ENCODE assay signal across 29 cellular contexts in genomic region chr4:92184566-92184965, GRCh38.
A peak's percentile ranks its signal among the peaks of the same experiment; 100 is the strongest.
DNase-seq lines count a peak whose midpoint lies in the region; ATAC-seq and TF ChIP-seq lines count a peak whose summit lies in the region.
"Had no signal": no experiment of that assay in that cellular context is flagged by ENCODE, and none has a peak within 500 bp of the region (broad histone marks: within the 10 kb centered on the region; RNA-seq: fewer than 3 reads in every experiment).

No MANE protein-coding gene starts in this region.

- peaks cover 4% of the 10 kb centered on the region for H3K9me3 ChIP-seq in CD4-positive, alpha-beta T cell (ENCODE audit: control insufficient read depth, low read length)
- H3K9me3 ChIP-seq: BE2C, HAP-1, SJSA1 had no signal

- no peaks in the 10 kb centered on the region for H3K27me3 ChIP-seq in CD4-positive, alpha-beta T cell (ENCODE audit: control insufficient read depth, insufficient read depth, low read length)
- H3K27me3 ChIP-seq: BE2C, SJSA1 had no signal

- POLR2A ChIA-PET in CD4-positive, alpha-beta T cell (lab: Charles Lee) = no interaction called here

- H3K27me3 Mint-ChIP-seq in CD4-positive, alpha-beta T cell = no peaks in the 10 kb centered on the region

- CTCF ChIA-PET in CD4-positive, alpha-beta T cell (lab: Charles Lee) = no interaction called here

- no peak for ATAC-seq in CD4-positive, alpha-beta T cell (ENCODE audit: poor library complexity)

- DNase-seq in NCI-H2171 treated with DMSO at 0.1 percent for 48 hours (lab: John Stamatoyannopoulos, UW) (peak; percentile 4), NCI-H2171 (lab: John Stamatoyannopoulos, UW) (no peak), dedifferentiated amniotic fluid mesenchymal stem cell (ENCODE audit: extremely low spot score) (peak; percentile 84), fibroblast of the conjunctiva (ENCODE audit: low read depth) (peak; percentile 65), cerebellar cortex (ENCODE audit: low spot score) (no peak), NOMO-1 (lab: John Stamatoyannopoulos, UW; ENCODE audit: unreplicated experiment in 2 of 2) (no peak), SW 1271 (lab: John Stamatoyannopoulos, UW) (no peak)
- no peak for DNase-seq in CD4-positive, alpha-beta T cell
- DNase-seq: ACHN; BE2C; DMS153; DND-41; HFFc6; Karpas-422; NCI-H1092 treated with DMSO at 0.1 percent for 48 hours; NCI-H1436; NCI-H187; NCI-H2081 treated with DMSO at 0.1 percent for 48 hours; NCI-H446 treated with DMSO at 0.1 percent for 48 hours; NCI-H526; NCI-H82; NK-92 treated with Interleukin-12 subunit alpha and Interleukin-12 subunit beta, amount 100 ng/mL, for 24 hours; Right ventricle myocardium superior; RPMI8226 had no signal

- no peaks in the 10 kb centered on the region for H3K36me3 Mint-ChIP-seq in CD4-positive, alpha-beta T cell (ENCODE audit: low read depth)
- H3K36me3 Mint-ChIP-seq: CD14-positive monocyte had no signal

- TF ChIP-seq CTCF in CD4-positive, alpha-beta T cell (IDR thresholded peaks at IDR 0.05) = no peak

- H3K9me3 Mint-ChIP-seq in CD4-positive, alpha-beta T cell = peaks cover 15% of the 10 kb centered on the region

- H3K4me3 Mint-ChIP-seq in CD4-positive, alpha-beta T cell = no peak overlapping the region
- H3K4me3 Mint-ChIP-seq: CD14-positive monocyte, HFFc6 had no signal

- no peak overlapping the region for H3K27ac ChIP-seq in CD4-positive, alpha-beta T cell (ENCODE audit: low read depth, low read length)
- H3K27ac ChIP-seq: 22Rv1, HL-60, SJSA1 had no signal

- intact Hi-C loops in CD4-positive, alpha-beta T cell (cut with DNase I, micrococcal nuclease) = no loop called here

- H3K4me1 Mint-ChIP-seq in CD4-positive, alpha-beta T cell (ENCODE audit: low read depth) = no peaks in the 10 kb centered on the region
- H3K4me1 Mint-ChIP-seq: CD14-positive monocyte had no signal

- H3K27ac Mint-ChIP-seq in CD4-positive, alpha-beta T cell = no peak overlapping the region
- H3K27ac Mint-ChIP-seq: CD14-positive monocyte, HFFc6 had no signal

Comparison
In these comparisons a context has a peak if more than half of its experiments do, and no peak if none do; other contexts are left out.
1. DNase-seq: peak in NCI-H2171 treated with DMSO at 0.1 percent for 48 hours (single experiment), dedifferentiated amniotic fluid mesenchymal stem cell (single experiment) and fibroblast of the conjunctiva (single experiment); none in NCI-H2171 (single experiment), cerebellar cortex (single experiment), CD4-positive, alpha-beta T cell (0 of 10), NOMO-1 (0 of 2) and SW 1271 (0 of 2).